8 cellular contexts compared by ENCODE assay signal in genomic region chr6:52063584-52064400, GRCh38. TPM values are rescaled to one million over a fixed set of nuclear protein-coding genes. Genes with fewer than 3 reads are reported as not detected.
DNase-seq lines count a peak whose midpoint lies in the region; ATAC-seq, FAIRE-seq and TF ChIP-seq lines count a peak whose summit lies in the region.

No MANE protein-coding gene starts in this region.

- WGBS in small intestine, 3 donors: 24 to 33% (median 28%) methylated on average over 5 of the region's 5 CpGs

- ATAC-seq in GM19025 (IDR thresholded peaks at IDR 0.05; ENCODE audit: low read depth, unreplicated experiment) (peak; percentile 94), HG03139 (IDR thresholded peaks at IDR 0.05; ENCODE audit: unreplicated experiment) (peak; percentile 98)
- ATAC-seq in activated T-cell treated with anti-CD3 and anti-CD28 coated beads, Interleukin-2, amount 50 U/mL, for 72 hours (replicated peaks in 1 of 2): peak; percentile 98 to 99

- no peaks in the 10 kb centered on the region for H3K36me3 ChIP-seq in BLaER1 treated with 17β-estradiol and CSF1 and Interleukin-3, amounts not matched to agents 10 nM and 100 nM
- no peaks in the 10 kb centered on the region for H3K36me3 ChIP-seq in small intestine (ENCODE audit: control insufficient read depth in 2 of 2, insufficient read depth in 2 of 2, low read length in 2 of 2)

- peak; percentile 24 for TF ChIP-seq CTCF in glutamatergic neuron (IDR thresholded peaks at IDR 0.05; ENCODE audit: partially characterized antibody, unreplicated experiment)

- no peaks in the 10 kb centered on the region for H3K9me3 Mint-ChIP-seq in activated T-cell treated with anti-CD3 and anti-CD28 coated beads, Interleukin-2, amount 50 U/mL, for 72 hours
- H3K9me3 Mint-ChIP-seq in glutamatergic neuron (ENCODE audit: unreplicated experiment): no peaks in the 10 kb centered on the region

- peak overlapping the region in 9 of 11 experiments; percentile 34 to 82 (median 66); a peak in 15 of 22 replicates for H3K9ac ChIP-seq in BLaER1 treated with 17β-estradiol and CSF1 and Interleukin-3, amounts not matched to agents 10 nM and 100 nM

- no peaks in the 10 kb centered on the region for H4K20me1 ChIP-seq in BLaER1 treated with 17β-estradiol and CSF1 and Interleukin-3, amounts not matched to agents 10 nM and 100 nM

- H3K4me3 Mint-ChIP-seq in activated T-cell treated with anti-CD3 and anti-CD28 coated beads, Interleukin-2, amount 50 U/mL, for 72 hours: peak overlapping the region in 1 of 2 donors; percentile 50
- H3K4me3 Mint-ChIP-seq in glutamatergic neuron (ENCODE audit: unreplicated experiment): no peak overlapping the region

- DNase-seq in OCI-M1 (lab: John Stamatoyannopoulos, UW): peak; percentile 84
- peak; percentile 68 to 70 for DNase-seq in activated T-cell treated with anti-CD3 and anti-CD28 coated beads, Interleukin-2, amount 50 U/mL, for 72 hours
- peak; percentile 34 for DNase-seq in glutamatergic neuron
- DNase-seq in small intestine: peak; percentile 52
- DNase-seq in NCI-H774 (lab: John Stamatoyannopoulos, UW): no peak

- peak overlapping the region in 8 of 10 experiments; percentile 14 to 51 (median 38); a peak in 13 of 20 replicates for H3K4me3 ChIP-seq in BLaER1 treated with 17β-estradiol and CSF1 and Interleukin-3, amounts not matched to agents 10 nM and 100 nM
- no peak overlapping the region for H3K4me3 ChIP-seq in small intestine (ENCODE audit: low read depth in 1 of 2, low read length in 2 of 2)

- H3K27ac Mint-ChIP-seq in activated T-cell treated with anti-CD3 and anti-CD28 coated beads, Interleukin-2, amount 50 U/mL, for 72 hours: peak overlapping the region; percentile 72
- H3K27ac Mint-ChIP-seq in glutamatergic neuron (ENCODE audit: unreplicated experiment): no peak overlapping the region

- peaks cover 7% of the 10 kb centered on the region for H3K27me3 Mint-ChIP-seq in activated T-cell treated with anti-CD3 and anti-CD28 coated beads, Interleukin-2, amount 50 U/mL, for 72 hours (ENCODE audit: low read depth)
- H3K27me3 Mint-ChIP-seq in glutamatergic neuron (ENCODE audit: unreplicated experiment): peaks cover 2% of the 10 kb centered on the region

- H3K36me3 Mint-ChIP-seq in activated T-cell treated with anti-CD3 and anti-CD28 coated beads, Interleukin-2, amount 50 U/mL, for 72 hours (ENCODE audit: insufficient read depth in 2 of 2): no peaks in the 10 kb centered on the region
- no peaks in the 10 kb centered on the region for H3K36me3 Mint-ChIP-seq in glutamatergic neuron (ENCODE audit: unreplicated experiment)

- peaks cover 16% of the 10 kb centered on the region for H3K4me1 Mint-ChIP-seq in activated T-cell treated with anti-CD3 and anti-CD28 coated beads, Interleukin-2, amount 50 U/mL, for 72 hours (ENCODE audit: low read depth)
- no peaks in the 10 kb centered on the region for H3K4me1 Mint-ChIP-seq in glutamatergic neuron (ENCODE audit: low read depth, unreplicated experiment)

- H3K4me2 ChIP-seq in BLaER1 treated with 17β-estradiol and CSF1 and Interleukin-3, amounts not matched to agents 10 nM and 100 nM: peak overlapping the region; percentile 51 to 93 (median 86)

- FAIRE-seq in small intestine (lab: Jason Lieb, UNC): no peak

- H3K4me1 ChIP-seq in BLaER1 treated with 17β-estradiol and CSF1 and Interleukin-3, amounts not matched to agents 10 nM and 100 nM: peaks cover 16 to 81% (median 59%) of the 10 kb centered on the region in 10 experiments
- H3K4me1 ChIP-seq in small intestine (ENCODE audit: control insufficient read depth in 2 of 2, insufficient read depth in 1 of 2, low read depth in 1 of 2, low read length in 1 of 2): no peaks in the 10 kb centered on the region

- H3K27ac ChIP-seq in BLaER1 treated with 17β-estradiol and CSF1 and Interleukin-3, amounts not matched to agents 10 nM and 100 nM: peak overlapping the region in 10 of 11 experiments; percentile 29 to 93 (median 86); a peak in 19 of 22 replicates
- H3K27ac ChIP-seq in small intestine (ENCODE audit: low read depth in 1 of 2, low read length in 1 of 2): no peak overlapping the region

- H3K27me3 ChIP-seq in BLaER1 treated with 17β-estradiol and CSF1 and Interleukin-3, amounts not matched to agents 10 nM and 100 nM: no peaks in the 10 kb centered on the region
- H3K27me3 ChIP-seq in small intestine (ENCODE audit: control insufficient read depth in 2 of 2, insufficient read depth in 2 of 2, low read length in 2 of 2): no peaks in the 10 kb centered on the region

- peaks cover 0 to 12% (median 7%) of the 10 kb centered on the region in 11 experiments; a peak in 4 of 22 replicates for H3K9me3 ChIP-seq in BLaER1 treated with 17β-estradiol and CSF1 and Interleukin-3, amounts not matched to agents 10 nM and 100 nM (replicated peaks in 1 of 11)
- H3K9me3 ChIP-seq in small intestine (ENCODE audit: control insufficient read depth, low read depth): no peaks in the 10 kb centered on the region

RNA-seq across cellular contexts. Expression of gene PKHD1, which starts 23.6 kb away (rescaled TPM):
- under 1 TPM; 0.02 TPM for total RNA-seq in activated T-cell treated with anti-CD3 and anti-CD28 coated beads, Interleukin-2, amount 50 U/mL, for 72 hours
- total RNA-seq in glutamatergic neuron (ENCODE audit: unreplicated experiment): 0.02 TPM
- polyA plus RNA-seq in small intestine: under 1 TPM in 1 of 3 donors, not detected in 2; under 0.01 TPM

Comparison
In these comparisons a context has a peak if more than half of its experiments do, and no peak if none do; other contexts are left out.
1. H3K27ac ChIP-seq: peak in BLaER1 treated with 17β-estradiol and CSF1 and Interleukin-3, amounts not matched to agents 10 nM and 100 nM (10 of 11); none in small intestine (0 of 2).
2. H3K4me3 ChIP-seq: peak in BLaER1 treated with 17β-estradiol and CSF1 and Interleukin-3, amounts not matched to agents 10 nM and 100 nM (8 of 10); none in small intestine (0 of 2).
3. Peak in every context shown above with its lines, with median percentiles within 50 percentile points of each other: ATAC-seq.